1 cellular context compared by ENCODE assay signal in the genomic region with DNA sequence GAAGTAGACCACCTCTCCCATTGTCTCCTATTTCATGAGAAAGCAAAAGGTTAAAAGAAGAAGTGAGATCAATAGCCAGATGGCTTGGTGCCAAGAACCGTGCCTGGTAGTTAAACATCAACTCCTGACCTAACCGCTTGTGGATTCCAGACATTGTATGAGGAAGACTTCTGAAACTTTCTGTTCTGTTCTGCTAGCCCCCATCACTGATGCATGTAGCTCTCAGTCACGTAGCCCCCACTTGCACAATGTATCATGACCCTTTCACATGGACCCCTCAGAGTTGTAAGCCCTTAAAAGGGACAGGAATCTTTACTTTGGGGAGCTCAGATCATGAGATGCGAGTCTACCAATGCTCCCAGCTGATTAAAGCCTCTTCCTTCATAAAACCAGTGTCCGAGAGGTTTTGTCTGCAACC.
TF ChIP-seq lines count a peak whose summit lies in the region.

No MANE protein-coding gene starts in this region.

TF ChIP-seq in GM12878, 131 proteins besides CTCF, POLR2A, EP300 and RAD21 (continued from another document and continues in another):
- TF ChIP-seq, protein P1, sequence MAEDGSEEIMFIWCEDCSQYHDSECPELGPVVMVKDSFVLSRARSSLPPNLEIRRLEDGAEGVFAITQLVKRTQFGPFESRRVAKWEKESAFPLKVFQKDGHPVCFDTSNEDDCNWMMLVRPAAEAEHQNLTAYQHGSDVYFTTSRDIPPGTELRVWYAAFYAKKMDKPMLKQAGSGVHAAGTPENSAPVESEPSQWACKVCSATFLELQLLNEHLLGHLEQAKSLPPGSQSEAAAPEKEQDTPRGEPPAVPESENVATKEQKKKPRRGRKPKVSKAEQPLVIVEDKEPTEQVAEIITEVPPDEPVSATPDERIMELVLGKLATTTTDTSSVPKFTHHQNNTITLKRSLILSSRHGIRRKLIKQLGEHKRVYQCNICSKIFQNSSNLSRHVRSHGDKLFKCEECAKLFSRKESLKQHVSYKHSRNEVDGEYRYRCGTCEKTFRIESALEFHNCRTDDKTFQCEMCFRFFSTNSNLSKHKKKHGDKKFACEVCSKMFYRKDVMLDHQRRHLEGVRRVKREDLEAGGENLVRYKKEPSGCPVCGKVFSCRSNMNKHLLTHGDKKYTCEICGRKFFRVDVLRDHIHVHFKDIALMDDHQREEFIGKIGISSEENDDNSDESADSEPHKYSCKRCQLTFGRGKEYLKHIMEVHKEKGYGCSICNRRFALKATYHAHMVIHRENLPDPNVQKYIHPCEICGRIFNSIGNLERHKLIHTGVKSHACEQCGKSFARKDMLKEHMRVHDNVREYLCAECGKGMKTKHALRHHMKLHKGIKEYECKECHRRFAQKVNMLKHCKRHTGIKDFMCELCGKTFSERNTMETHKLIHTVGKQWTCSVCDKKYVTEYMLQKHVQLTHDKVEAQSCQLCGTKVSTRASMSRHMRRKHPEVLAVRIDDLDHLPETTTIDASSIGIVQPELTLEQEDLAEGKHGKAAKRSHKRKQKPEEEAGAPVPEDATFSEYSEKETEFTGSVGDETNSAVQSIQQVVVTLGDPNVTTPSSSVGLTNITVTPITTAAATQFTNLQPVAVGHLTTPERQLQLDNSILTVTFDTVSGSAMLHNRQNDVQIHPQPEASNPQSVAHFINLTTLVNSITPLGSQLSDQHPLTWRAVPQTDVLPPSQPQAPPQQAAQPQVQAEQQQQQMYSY (CRISPR knock-in tag; IDR thresholded peaks at IDR 0.05), result no peak
- no peak for TF ChIP-seq FOS (IDR thresholded peaks at IDR 0.05; ENCODE audit: borderline replicate concordance, extremely low read depth, insufficient read length)
- no peak for TF ChIP-seq SREBF1 (IDR thresholded peaks at IDR 0.05; ENCODE audit: low read length)
- no peak for TF ChIP-seq SREBF2 (IDR thresholded peaks at IDR 0.05; ENCODE audit: low read length)
- no peak for TF ChIP-seq GABPA (IDR thresholded peaks at IDR 0.05; ENCODE audit: low read depth)
- TF ChIP-seq ESRRA (IDR thresholded peaks at IDR 0.05; ENCODE audit: low read length), result no peak
- TF ChIP-seq, protein P2, sequence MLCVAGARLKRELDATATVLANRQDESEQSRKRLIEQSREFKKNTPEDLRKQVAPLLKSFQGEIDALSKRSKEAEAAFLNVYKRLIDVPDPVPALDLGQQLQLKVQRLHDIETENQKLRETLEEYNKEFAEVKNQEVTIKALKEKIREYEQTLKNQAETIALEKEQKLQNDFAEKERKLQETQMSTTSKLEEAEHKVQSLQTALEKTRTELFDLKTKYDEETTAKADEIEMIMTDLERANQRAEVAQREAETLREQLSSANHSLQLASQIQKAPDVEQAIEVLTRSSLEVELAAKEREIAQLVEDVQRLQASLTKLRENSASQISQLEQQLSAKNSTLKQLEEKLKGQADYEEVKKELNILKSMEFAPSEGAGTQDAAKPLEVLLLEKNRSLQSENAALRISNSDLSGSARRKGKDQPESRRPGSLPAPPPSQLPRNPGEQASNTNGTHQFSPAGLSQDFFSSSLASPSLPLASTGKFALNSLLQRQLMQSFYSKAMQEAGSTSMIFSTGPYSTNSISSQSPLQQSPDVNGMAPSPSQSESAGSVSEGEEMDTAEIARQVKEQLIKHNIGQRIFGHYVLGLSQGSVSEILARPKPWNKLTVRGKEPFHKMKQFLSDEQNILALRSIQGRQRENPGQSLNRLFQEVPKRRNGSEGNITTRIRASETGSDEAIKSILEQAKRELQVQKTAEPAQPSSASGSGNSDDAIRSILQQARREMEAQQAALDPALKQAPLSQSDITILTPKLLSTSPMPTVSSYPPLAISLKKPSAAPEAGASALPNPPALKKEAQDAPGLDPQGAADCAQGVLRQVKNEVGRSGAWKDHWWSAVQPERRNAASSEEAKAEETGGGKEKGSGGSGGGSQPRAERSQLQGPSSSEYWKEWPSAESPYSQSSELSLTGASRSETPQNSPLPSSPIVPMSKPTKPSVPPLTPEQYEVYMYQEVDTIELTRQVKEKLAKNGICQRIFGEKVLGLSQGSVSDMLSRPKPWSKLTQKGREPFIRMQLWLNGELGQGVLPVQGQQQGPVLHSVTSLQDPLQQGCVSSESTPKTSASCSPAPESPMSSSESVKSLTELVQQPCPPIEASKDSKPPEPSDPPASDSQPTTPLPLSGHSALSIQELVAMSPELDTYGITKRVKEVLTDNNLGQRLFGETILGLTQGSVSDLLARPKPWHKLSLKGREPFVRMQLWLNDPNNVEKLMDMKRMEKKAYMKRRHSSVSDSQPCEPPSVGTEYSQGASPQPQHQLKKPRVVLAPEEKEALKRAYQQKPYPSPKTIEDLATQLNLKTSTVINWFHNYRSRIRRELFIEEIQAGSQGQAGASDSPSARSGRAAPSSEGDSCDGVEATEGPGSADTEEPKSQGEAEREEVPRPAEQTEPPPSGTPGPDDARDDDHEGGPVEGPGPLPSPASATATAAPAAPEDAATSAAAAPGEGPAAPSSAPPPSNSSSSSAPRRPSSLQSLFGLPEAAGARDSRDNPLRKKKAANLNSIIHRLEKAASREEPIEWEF (IDR thresholded peaks at IDR 0.05; ENCODE audit: insufficient replicate concordance, low read depth, low read length), result no peak
- no peak for TF ChIP-seq SP1 (IDR thresholded peaks at IDR 0.05; ENCODE audit: low read depth, low read length)
- TF ChIP-seq CHD2 (IDR thresholded peaks at IDR 0.05; ENCODE audit: borderline replicate concordance, low read depth, low read length), result 0 out of 2 replicates have a peak, but pooled peaks have one; percentile 18
- no peak for TF ChIP-seq ZNF217 (IDR thresholded peaks at IDR 0.05)
- no peak for TF ChIP-seq MTA3 (IDR thresholded peaks at IDR 0.05; ENCODE audit: borderline replicate concordance, low read length)
- TF ChIP-seq POU2F2 (IDR thresholded peaks at IDR 0.05; ENCODE audit: borderline replicate concordance, low read depth, low read length), result peak; percentile 19; the same call in 1 of the 3 replicates
- peak; percentile 76; the same call in 1 of the 2 replicates for TF ChIP-seq ZNF24 (IDR thresholded peaks at IDR 0.05)
- no peak for TF ChIP-seq HCFC1 (IDR thresholded peaks at IDR 0.05; ENCODE audit: low read length)
- TF ChIP-seq, protein P3, sequence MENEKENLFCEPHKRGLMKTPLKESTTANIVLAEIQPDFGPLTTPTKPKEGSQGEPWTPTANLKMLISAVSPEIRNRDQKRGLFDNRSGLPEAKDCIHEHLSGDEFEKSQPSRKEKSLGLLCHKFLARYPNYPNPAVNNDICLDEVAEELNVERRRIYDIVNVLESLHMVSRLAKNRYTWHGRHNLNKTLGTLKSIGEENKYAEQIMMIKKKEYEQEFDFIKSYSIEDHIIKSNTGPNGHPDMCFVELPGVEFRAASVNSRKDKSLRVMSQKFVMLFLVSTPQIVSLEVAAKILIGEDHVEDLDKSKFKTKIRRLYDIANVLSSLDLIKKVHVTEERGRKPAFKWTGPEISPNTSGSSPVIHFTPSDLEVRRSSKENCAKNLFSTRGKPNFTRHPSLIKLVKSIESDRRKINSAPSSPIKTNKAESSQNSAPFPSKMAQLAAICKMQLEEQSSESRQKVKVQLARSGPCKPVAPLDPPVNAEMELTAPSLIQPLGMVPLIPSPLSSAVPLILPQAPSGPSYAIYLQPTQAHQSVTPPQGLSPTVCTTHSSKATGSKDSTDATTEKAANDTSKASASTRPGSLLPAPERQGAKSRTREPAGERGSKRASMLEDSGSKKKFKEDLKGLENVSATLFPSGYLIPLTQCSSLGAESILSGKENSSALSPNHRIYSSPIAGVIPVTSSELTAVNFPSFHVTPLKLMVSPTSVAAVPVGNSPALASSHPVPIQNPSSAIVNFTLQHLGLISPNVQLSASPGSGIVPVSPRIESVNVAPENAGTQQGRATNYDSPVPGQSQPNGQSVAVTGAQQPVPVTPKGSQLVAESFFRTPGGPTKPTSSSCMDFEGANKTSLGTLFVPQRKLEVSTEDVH (IDR thresholded peaks at IDR 0.05; ENCODE audit: low read depth, partially characterized antibody), result no peak
- TF ChIP-seq STAT1 (conservative IDR thresholded peaks at IDR 0.05), result no peak
- no peak for TF ChIP-seq LARP7 (IDR thresholded peaks at IDR 0.05)
- no peak for TF ChIP-seq CREB1 (IDR thresholded peaks at IDR 0.05; ENCODE audit: low read depth)
- TF ChIP-seq, protein P4, sequence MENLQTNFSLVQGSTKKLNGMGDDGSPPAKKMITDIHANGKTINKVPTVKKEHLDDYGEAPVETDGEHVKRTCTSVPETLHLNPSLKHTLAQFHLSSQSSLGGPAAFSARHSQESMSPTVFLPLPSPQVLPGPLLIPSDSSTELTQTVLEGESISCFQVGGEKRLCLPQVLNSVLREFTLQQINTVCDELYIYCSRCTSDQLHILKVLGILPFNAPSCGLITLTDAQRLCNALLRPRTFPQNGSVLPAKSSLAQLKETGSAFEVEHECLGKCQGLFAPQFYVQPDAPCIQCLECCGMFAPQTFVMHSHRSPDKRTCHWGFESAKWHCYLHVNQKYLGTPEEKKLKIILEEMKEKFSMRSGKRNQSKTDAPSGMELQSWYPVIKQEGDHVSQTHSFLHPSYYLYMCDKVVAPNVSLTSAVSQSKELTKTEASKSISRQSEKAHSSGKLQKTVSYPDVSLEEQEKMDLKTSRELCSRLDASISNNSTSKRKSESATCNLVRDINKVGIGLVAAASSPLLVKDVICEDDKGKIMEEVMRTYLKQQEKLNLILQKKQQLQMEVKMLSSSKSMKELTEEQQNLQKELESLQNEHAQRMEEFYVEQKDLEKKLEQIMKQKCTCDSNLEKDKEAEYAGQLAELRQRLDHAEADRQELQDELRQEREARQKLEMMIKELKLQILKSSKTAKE (IDR thresholded peaks at IDR 0.05; ENCODE audit: low read depth, poor library complexity, severe bottlenecking), result peak; percentile 91
- TF ChIP-seq NRF1 (conservative IDR thresholded peaks at IDR 0.05; ENCODE audit: low read depth, low read length), result no peak
- peak; percentile 30; the same call in 1 of the 2 replicates for TF ChIP-seq JUND (IDR thresholded peaks at IDR 0.05; ENCODE audit: low read depth, low read length)
- TF ChIP-seq, protein P5, sequence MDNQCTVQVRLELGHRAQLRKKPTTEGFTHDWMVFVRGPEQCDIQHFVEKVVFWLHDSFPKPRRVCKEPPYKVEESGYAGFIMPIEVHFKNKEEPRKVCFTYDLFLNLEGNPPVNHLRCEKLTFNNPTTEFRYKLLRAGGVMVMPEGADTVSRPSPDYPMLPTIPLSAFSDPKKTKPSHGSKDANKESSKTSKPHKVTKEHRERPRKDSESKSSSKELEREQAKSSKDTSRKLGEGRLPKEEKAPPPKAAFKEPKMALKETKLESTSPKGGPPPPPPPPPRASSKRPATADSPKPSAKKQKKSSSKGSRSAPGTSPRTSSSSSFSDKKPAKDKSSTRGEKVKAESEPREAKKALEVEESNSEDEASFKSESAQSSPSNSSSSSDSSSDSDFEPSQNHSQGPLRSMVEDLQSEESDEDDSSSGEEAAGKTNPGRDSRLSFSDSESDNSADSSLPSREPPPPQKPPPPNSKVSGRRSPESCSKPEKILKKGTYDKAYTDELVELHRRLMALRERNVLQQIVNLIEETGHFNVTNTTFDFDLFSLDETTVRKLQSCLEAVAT (IDR thresholded peaks at IDR 0.05), result no peak
- no peak for TF ChIP-seq YY1 (IDR thresholded peaks at IDR 0.05; ENCODE audit: low read depth, low read length)
- TF ChIP-seq, protein P6, sequence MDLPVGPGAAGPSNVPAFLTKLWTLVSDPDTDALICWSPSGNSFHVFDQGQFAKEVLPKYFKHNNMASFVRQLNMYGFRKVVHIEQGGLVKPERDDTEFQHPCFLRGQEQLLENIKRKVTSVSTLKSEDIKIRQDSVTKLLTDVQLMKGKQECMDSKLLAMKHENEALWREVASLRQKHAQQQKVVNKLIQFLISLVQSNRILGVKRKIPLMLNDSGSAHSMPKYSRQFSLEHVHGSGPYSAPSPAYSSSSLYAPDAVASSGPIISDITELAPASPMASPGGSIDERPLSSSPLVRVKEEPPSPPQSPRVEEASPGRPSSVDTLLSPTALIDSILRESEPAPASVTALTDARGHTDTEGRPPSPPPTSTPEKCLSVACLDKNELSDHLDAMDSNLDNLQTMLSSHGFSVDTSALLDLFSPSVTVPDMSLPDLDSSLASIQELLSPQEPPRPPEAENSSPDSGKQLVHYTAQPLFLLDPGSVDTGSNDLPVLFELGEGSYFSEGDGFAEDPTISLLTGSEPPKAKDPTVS (IDR thresholded peaks at IDR 0.05; ENCODE audit: low read depth, low read length), result no peak
- TF ChIP-seq ETV6 (conservative IDR thresholded peaks at IDR 0.05 in 1 of 2, IDR thresholded peaks at IDR 0.05 in 1 of 2; ENCODE audit: borderline replicate concordance in 1 of 2, low read depth in 1 of 2), result no peak
- TF ChIP-seq NFIC (IDR thresholded peaks at IDR 0.05; ENCODE audit: low read depth, low read length), result no peak
- TF ChIP-seq GATAD2B (conservative IDR thresholded peaks at IDR 0.05; ENCODE audit: low read depth), result no peak
- no peak for TF ChIP-seq RBBP5 (conservative IDR thresholded peaks at IDR 0.05)
- TF ChIP-seq MEF2B (IDR thresholded peaks at IDR 0.05; ENCODE audit: partially characterized antibody, poor library complexity, severe bottlenecking), result no peak
- TF ChIP-seq SRF (IDR thresholded peaks at IDR 0.05; ENCODE audit: low read depth in 2 of 2, low read length in 2 of 2), result no peak
- no peak for TF ChIP-seq SIX5 (IDR thresholded peaks at IDR 0.05; ENCODE audit: low read depth, low read length, severe bottlenecking)
- 0 out of 2 replicates have a peak, but pooled peaks have one; percentile 6 for TF ChIP-seq RUNX3 (IDR thresholded peaks at IDR 0.05; ENCODE audit: low read length)
- TF ChIP-seq PML (IDR thresholded peaks at IDR 0.05; ENCODE audit: low read length), result no peak
- TF ChIP-seq CBX5 (IDR thresholded peaks at IDR 0.05; ENCODE audit: low read depth), result peak; percentile 34; the same call in 1 of the 2 replicates
- TF ChIP-seq, protein P7, sequence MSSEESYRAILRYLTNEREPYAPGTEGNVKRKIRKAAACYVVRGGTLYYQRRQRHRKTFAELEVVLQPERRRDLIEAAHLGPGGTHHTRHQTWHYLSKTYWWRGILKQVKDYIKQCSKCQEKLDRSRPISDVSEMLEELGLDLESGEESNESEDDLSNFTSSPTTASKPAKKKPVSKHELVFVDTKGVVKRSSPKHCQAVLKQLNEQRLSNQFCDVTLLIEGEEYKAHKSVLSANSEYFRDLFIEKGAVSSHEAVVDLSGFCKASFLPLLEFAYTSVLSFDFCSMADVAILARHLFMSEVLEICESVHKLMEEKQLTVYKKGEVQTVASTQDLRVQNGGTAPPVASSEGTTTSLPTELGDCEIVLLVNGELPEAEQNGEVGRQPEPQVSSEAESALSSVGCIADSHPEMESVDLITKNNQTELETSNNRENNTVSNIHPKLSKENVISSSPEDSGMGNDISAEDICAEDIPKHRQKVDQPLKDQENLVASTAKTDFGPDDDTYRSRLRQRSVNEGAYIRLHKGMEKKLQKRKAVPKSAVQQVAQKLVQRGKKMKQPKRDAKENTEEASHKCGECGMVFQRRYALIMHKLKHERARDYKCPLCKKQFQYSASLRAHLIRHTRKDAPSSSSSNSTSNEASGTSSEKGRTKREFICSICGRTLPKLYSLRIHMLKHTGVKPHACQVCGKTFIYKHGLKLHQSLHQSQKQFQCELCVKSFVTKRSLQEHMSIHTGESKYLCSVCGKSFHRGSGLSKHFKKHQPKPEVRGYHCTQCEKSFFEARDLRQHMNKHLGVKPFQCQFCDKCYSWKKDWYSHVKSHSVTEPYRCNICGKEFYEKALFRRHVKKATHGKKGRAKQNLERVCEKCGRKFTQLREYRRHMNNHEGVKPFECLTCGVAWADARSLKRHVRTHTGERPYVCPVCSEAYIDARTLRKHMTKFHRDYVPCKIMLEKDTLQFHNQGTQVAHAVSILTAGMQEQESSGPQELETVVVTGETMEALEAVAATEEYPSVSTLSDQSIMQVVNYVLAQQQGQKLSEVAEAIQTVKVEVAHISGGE (CRISPR knock-in tag; IDR thresholded peaks at IDR 0.05), result no peak
- TF ChIP-seq, protein P8, sequence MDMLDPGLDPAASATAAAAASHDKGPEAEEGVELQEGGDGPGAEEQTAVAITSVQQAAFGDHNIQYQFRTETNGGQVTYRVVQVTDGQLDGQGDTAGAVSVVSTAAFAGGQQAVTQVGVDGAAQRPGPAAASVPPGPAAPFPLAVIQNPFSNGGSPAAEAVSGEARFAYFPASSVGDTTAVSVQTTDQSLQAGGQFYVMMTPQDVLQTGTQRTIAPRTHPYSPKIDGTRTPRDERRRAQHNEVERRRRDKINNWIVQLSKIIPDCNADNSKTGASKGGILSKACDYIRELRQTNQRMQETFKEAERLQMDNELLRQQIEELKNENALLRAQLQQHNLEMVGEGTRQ (IDR thresholded peaks at IDR 0.05; ENCODE audit: borderline replicate concordance, low read depth, low read length), result no peak
